Comparison of ENCODE assay signal across 21 cellular contexts in genomic region chr1:232511172-232511571, GRCh38.
DNase-seq lines count a peak whose midpoint lies in the region; ATAC-seq, FAIRE-seq and TF ChIP-seq lines count a peak whose summit lies in the region.
"Had no signal": no experiment of that assay in that cellular context is flagged by ENCODE, and none has a peak within 500 bp of the region (broad histone marks: within the 10 kb centered on the region; RNA-seq: fewer than 3 reads in every experiment).

No MANE protein-coding gene starts in this region.

- POLR2A ChIA-PET in endothelial cell of umbilical vein (lab: Charles Lee) = no interaction called here

- peaks cover 8% of the 10 kb centered on the region for H3F3A ChIP-seq in neural progenitor cell (ENCODE audit: low read depth)

- no peaks in the 10 kb centered on the region for H3K27me3 ChIP-seq in endothelial cell of umbilical vein (ENCODE audit: control insufficient read depth in 2 of 2, insufficient read depth in 2 of 2, low read length in 2 of 2)
- H3K27me3 ChIP-seq in neural progenitor cell = no peaks in the 10 kb centered on the region
- H3K27me3 ChIP-seq: dorsolateral prefrontal cortex, esophagus muscularis mucosa, tibial artery had no signal

- no peak for TF ChIP-seq POLR2A in endothelial cell of umbilical vein (IDR thresholded peaks at IDR 0.05; ENCODE audit: low read depth, low read length)

- H3K4me3 ChIP-seq in endothelial cell of umbilical vein (replicated peaks in 1 of 3; ENCODE audit: insufficient read depth in 1 of 3, low read depth in 1 of 3, low read length in 3 of 3) (no peak overlapping the region), neural progenitor cell (no peak overlapping the region)
- H3K4me3 ChIP-seq: esophagus muscularis mucosa, GM23338, tibial artery had no signal

- TF ChIP-seq CTCF in endothelial cell of umbilical vein (IDR thresholded peaks at IDR 0.05; ENCODE audit: extremely low read depth in 1 of 2, insufficient read depth in 1 of 2, low read depth in 1 of 2, low read length in 2 of 2) (no peak), neural progenitor cell (IDR thresholded peaks at IDR 0.05) (no peak), GM10266 (IDR thresholded peaks at IDR 0.05; ENCODE audit: control insufficient read depth, insufficient read depth, low read depth, missing control alignments) (no peak)

- no TSS peak for BruUV-seq in endothelial cell of umbilical vein (replicated peaks; lab: Mats Ljungman, UMichigan)

- H3K27ac ChIP-seq in endothelial cell of umbilical vein (ENCODE audit: insufficient read depth, low read depth, low read length) (no peak overlapping the region), neural progenitor cell (no peak overlapping the region)
- H3K27ac ChIP-seq: esophagus muscularis mucosa, tibial artery had no signal

- H3K4me2 ChIP-seq in endothelial cell of umbilical vein (ENCODE audit: insufficient read depth, low read length) = no peak overlapping the region
- no peak overlapping the region for H3K4me2 ChIP-seq in neural progenitor cell
- H3K4me2 ChIP-seq: GM23338 had no signal

- DNase-seq in DMS53 treated with DMSO at 0.1 percent for 48 hours (lab: John Stamatoyannopoulos, UW; ENCODE audit: unreplicated experiment) = peak; percentile 27
- DNase-seq in NCI-H748 (lab: John Stamatoyannopoulos, UW; ENCODE audit: unreplicated experiment) = peak; percentile 76
- DNase-seq in endothelial cell of umbilical vein (ENCODE audit: low read depth, low spot score) = no peak
- no peak for DNase-seq in neural progenitor cell (ENCODE audit: low spot score)
- DNase-seq in effector CD8-positive, alpha-beta T cell (lab: John Stamatoyannopoulos, UW) = no peak
- no peak for DNase-seq in RPMI8226
- DNase-seq in GM10266 (ENCODE audit: extremely low spot score) = no peak
- DNase-seq: activated CD4-positive, alpha-beta T cell treated with anti-CD3 and anti-CD28 coated beads, Interleukin-2, amount 10 ng/mL, durations not matched to agents 7 days and 5 days; activated gamma-delta T cell treated with Interleukin-2 at 50 U/mL for 16 hours; amniotic stem cell; dorsolateral prefrontal cortex; head of caudate nucleus; NCI-H1105 treated with DMSO at 0.1 percent for 48 hours; nucleus accumbens; retina; SIG-M5; stimulated activated naive B cell treated with anti-CD40 and anti-IgM and Interleukin-4, amounts not matched to agents 10 μg/mL and 1 μg/mL and 100 μg/mL, for 72 hours; tibial artery had no signal

- no peaks in the 10 kb centered on the region for H3K4me1 ChIP-seq in endothelial cell of umbilical vein (ENCODE audit: control insufficient read depth, extremely low read depth, insufficient read depth, low read length)
- peaks cover 29% of the 10 kb centered on the region for H3K4me1 ChIP-seq in neural progenitor cell
- H3K4me1 ChIP-seq: tibial artery had no signal

- no peaks in the 10 kb centered on the region for H3K27me3 Mint-ChIP-seq in neural progenitor cell (ENCODE audit: insufficient read depth, low read depth)

- no peaks in the 10 kb centered on the region for H4K20me1 ChIP-seq in endothelial cell of umbilical vein (replicated peaks; ENCODE audit: control insufficient read depth, extremely low read depth, insufficient read depth, low read length)
- peaks cover 6% of the 10 kb centered on the region for H4K20me1 ChIP-seq in neural progenitor cell (ENCODE audit: low read depth)

- H3K9ac ChIP-seq in endothelial cell of umbilical vein (replicated peaks; ENCODE audit: extremely low read depth, insufficient read depth, low read length) (no peak overlapping the region), neural progenitor cell (no peak overlapping the region)

- H3K36me3 ChIP-seq in endothelial cell of umbilical vein (ENCODE audit: control insufficient read depth in 2 of 2, extremely low read depth in 1 of 2, insufficient read depth in 2 of 2, low read length in 2 of 2) (no peaks in the 10 kb centered on the region), neural progenitor cell (no peaks in the 10 kb centered on the region)

- peaks cover 44% of the 10 kb centered on the region for H3K36me3 Mint-ChIP-seq in neural progenitor cell
- H3K36me3 Mint-ChIP-seq: stimulated activated naive B cell treated with anti-CD40 and anti-IgM and Interleukin-4, amounts not matched to agents 10 μg/mL and 1 μg/mL and 100 μg/mL, for 72 hours had no signal

- H3K9me1 ChIP-seq in endothelial cell of umbilical vein (replicated peaks; ENCODE audit: control insufficient read depth, extremely low read depth, insufficient read depth, low read length) = no peaks in the 10 kb centered on the region

- H3K4me3 Mint-ChIP-seq in neural progenitor cell = no peak overlapping the region
- H3K4me3 Mint-ChIP-seq: activated CD4-positive, alpha-beta T cell treated with anti-CD3 and anti-CD28 coated beads, Interleukin-2, amount 10 ng/mL, durations not matched to agents 7 days and 5 days; GM23338; stimulated activated naive B cell treated with anti-CD40 and anti-IgM and Interleukin-4, amounts not matched to agents 10 μg/mL and 1 μg/mL and 100 μg/mL, for 72 hours had no signal

- no peak overlapping the region for H2AFZ ChIP-seq in endothelial cell of umbilical vein (ENCODE audit: low read depth, low read length)
- H2AFZ ChIP-seq in neural progenitor cell (replicated peaks) = no peak overlapping the region
- H2AFZ ChIP-seq: GM23338 had no signal

- dilution Hi-C loops in endothelial cell of umbilical vein (cut with MboI; ENCODE audit: extremely low pct_ligation_motif_present, low sequenced_read_pairs) = no loop called here

- peaks cover 8% of the 10 kb centered on the region for H3K79me2 ChIP-seq in endothelial cell of umbilical vein (ENCODE audit: control insufficient read depth, insufficient read depth, low read length)
- H3K79me2 ChIP-seq in neural progenitor cell (ENCODE audit: low read depth) = peaks cover 30% of the 10 kb centered on the region

- no peak for ATAC-seq in HG02885 (IDR thresholded peaks at IDR 0.05; ENCODE audit: poor library complexity, unreplicated experiment)
- ATAC-seq: GM23338; stimulated activated naive B cell treated with anti-CD40 and anti-IgM and Interleukin-4, amounts not matched to agents 10 μg/mL and 1 μg/mL and 100 μg/mL, for 72 hours had no signal

- H3K9me3 ChIP-seq in endothelial cell of umbilical vein (replicated peaks; ENCODE audit: control insufficient read depth, insufficient read depth, low read length) (no peaks in the 10 kb centered on the region), neural progenitor cell (ENCODE audit: low read depth) (no peaks in the 10 kb centered on the region)
- H3K9me3 ChIP-seq: esophagus muscularis mucosa, tibial artery had no signal

- FAIRE-seq in endothelial cell of umbilical vein (lab: Jason Lieb, UNC) = peak; percentile 53

- peaks cover 40% of the 10 kb centered on the region for H3K4me1 Mint-ChIP-seq in neural progenitor cell
- H3K4me1 Mint-ChIP-seq: activated CD4-positive, alpha-beta T cell treated with anti-CD3 and anti-CD28 coated beads, Interleukin-2, amount 10 ng/mL, durations not matched to agents 7 days and 5 days; stimulated activated naive B cell treated with anti-CD40 and anti-IgM and Interleukin-4, amounts not matched to agents 10 μg/mL and 1 μg/mL and 100 μg/mL, for 72 hours had no signal

- peak overlapping the region; percentile 33 for H3K27ac Mint-ChIP-seq in neural progenitor cell
- H3K27ac Mint-ChIP-seq: activated CD4-positive, alpha-beta T cell treated with anti-CD3 and anti-CD28 coated beads, Interleukin-2, amount 10 ng/mL, durations not matched to agents 7 days and 5 days; GM23338; stimulated activated naive B cell treated with anti-CD40 and anti-IgM and Interleukin-4, amounts not matched to agents 10 μg/mL and 1 μg/mL and 100 μg/mL, for 72 hours had no signal

- intact Hi-C loops in endothelial cell of umbilical vein (cut with micrococcal nuclease) = no loop called here

- CTCF ChIA-PET in endothelial cell of umbilical vein (lab: Charles Lee) = no interaction called here

- no peaks in the 10 kb centered on the region for H3K9me3 Mint-ChIP-seq in neural progenitor cell
- H3K9me3 Mint-ChIP-seq: activated CD4-positive, alpha-beta T cell treated with anti-CD3 and anti-CD28 coated beads, Interleukin-2, amount 10 ng/mL, durations not matched to agents 7 days and 5 days; GM23338; stimulated activated naive B cell treated with anti-CD40 and anti-IgM and Interleukin-4, amounts not matched to agents 10 μg/mL and 1 μg/mL and 100 μg/mL, for 72 hours had no signal

TF ChIP-seq in endothelial cell of umbilical vein, 7 proteins besides CTCF, POLR2A, EP300 and RAD21:
- TF ChIP-seq MYC (IDR thresholded peaks at IDR 0.05; ENCODE audit: low read depth, low read length) = no peak
- TF ChIP-seq POLR2AphosphoS5 (IDR thresholded peaks at IDR 0.05; ENCODE audit: insufficient read depth, low read depth, low read length) = no peak
- TF ChIP-seq FOS (IDR thresholded peaks at IDR 0.05; ENCODE audit: borderline replicate concordance, insufficient read depth, low read length) = no peak
- TF ChIP-seq GATA2 (IDR thresholded peaks at IDR 0.05; ENCODE audit: insufficient read depth, insufficient read length, low read depth, low read length) = no peak
- no peak for TF ChIP-seq MAX (IDR thresholded peaks at IDR 0.05; ENCODE audit: insufficient read depth, insufficient read length)
- TF ChIP-seq EZH2 (IDR thresholded peaks at IDR 0.05; ENCODE audit: borderline replicate concordance, low read depth, low read length, severe bottlenecking) = no peak
- TF ChIP-seq JUN (IDR thresholded peaks at IDR 0.05; ENCODE audit: borderline replicate concordance, insufficient read depth, insufficient read length, low read depth) = no peak

Comparison
In these comparisons a context has a peak if more than half of its experiments do, and no peak if none do; other contexts are left out.
1. DNase-seq: peak in DMS53 treated with DMSO at 0.1 percent for 48 hours (single experiment) and NCI-H748 (single experiment); none in endothelial cell of umbilical vein (single experiment), neural progenitor cell (single experiment), effector CD8-positive, alpha-beta T cell (single experiment), RPMI8226 (single experiment) and GM10266 (single experiment).